In the genomic region with DNA sequence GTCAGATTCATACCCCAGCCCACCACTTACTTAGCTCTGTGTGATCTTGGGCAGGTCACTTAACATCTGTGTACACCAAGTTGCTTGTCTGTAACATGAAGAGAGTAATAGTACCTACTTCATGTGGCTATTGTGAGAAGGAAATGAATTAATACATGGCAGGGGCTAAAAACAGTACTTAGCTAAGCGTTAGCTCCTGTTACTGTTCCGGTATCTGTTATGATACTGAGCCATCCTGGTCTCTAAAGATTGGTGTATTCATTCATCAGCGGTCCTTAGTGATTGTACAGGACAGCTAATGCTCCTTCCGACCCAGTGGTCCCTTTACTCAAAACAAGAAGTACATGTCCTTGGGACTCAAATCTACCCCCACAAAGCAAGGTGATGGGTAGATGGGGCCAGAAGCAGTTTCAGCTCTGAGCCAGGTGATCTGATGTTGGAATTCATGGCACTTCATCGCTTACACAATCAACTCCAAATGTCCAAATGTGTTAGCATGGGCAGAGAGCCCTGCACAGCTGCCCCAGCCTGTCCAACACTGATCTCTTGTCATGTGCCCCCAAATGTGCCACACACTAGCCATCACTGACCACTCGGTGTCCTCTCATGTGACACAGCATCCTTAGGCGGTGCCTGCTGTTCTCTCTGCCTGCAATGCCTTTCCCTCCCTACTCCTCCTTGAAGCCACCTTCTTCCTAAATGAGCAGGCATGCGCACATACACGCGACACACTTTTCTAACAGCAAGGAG, we compare ENCODE assay signal across 15 cellular contexts.
DNase-seq lines count a peak whose midpoint lies in the region; ATAC-seq, FAIRE-seq and TF ChIP-seq lines count a peak whose summit lies in the region.
"Had no signal": no experiment of that assay in that cellular context is flagged by ENCODE, and none has a peak within 500 bp of the region (broad histone marks: within the 10 kb centered on the region; RNA-seq: fewer than 3 reads in every experiment).

No MANE protein-coding gene starts in this region.

- no peak overlapping the region for H4K8ac ChIP-seq in H1 (ENCODE audit: extremely low read depth, insufficient read depth, low read length)

- no peaks in the 10 kb centered on the region for H3K27me3 ChIP-seq in heart left ventricle
- H3K27me3 ChIP-seq in H1 (replicated peaks in 1 of 4; ENCODE audit: control insufficient read depth in 3 of 4, extremely low read depth in 1 of 4, insufficient read depth in 3 of 4, low read length in 3 of 4), result no peaks in the 10 kb centered on the region
- H3K27me3 ChIP-seq in thoracic aorta (replicated peaks; ENCODE audit: insufficient read depth), result no peaks in the 10 kb centered on the region

- DNase-seq in heart left ventricle, result no peak
- no peak for DNase-seq in left ventricle myocardium superior
- no peak for DNase-seq in H1 (ENCODE audit: low read depth in 1 of 2, low spot score in 2 of 2)
- DNase-seq in neural crest cell (ENCODE audit: low read depth, low spot score), result no peak
- no peak for DNase-seq in thoracic aorta (ENCODE audit: low spot score)
- DNase-seq in activated CD8-positive, alpha-beta memory T cell treated with anti-CD3 and anti-CD28 coated beads, Interleukin-2, amount 10 ng/mL, durations not matched to agents 7 days and 5 days, result no peak
- DNase-seq: ACHN; C1 segment of cervical spinal cord; Calu3; CD4-positive, alpha-beta T cell; DMS 273 treated with DMSO at 0.1 percent for 48 hours had no signal

- H3K4me3 ChIP-seq in heart left ventricle (no peak overlapping the region), H1 (ENCODE audit: extremely low read depth in 1 of 4, insufficient read depth in 2 of 4, low read depth in 3 of 4, low read length in 4 of 4) (no peak overlapping the region), thoracic aorta (no peak overlapping the region)

- H3K23me2 ChIP-seq in H1 (ENCODE audit: low read depth, low read length), result no peaks in the 10 kb centered on the region

- H3K36me3 Mint-ChIP-seq in neural crest cell (ENCODE audit: low read depth), result no peaks in the 10 kb centered on the region
- H3K36me3 Mint-ChIP-seq in activated CD8-positive, alpha-beta memory T cell treated with anti-CD3 and anti-CD28 coated beads, Interleukin-2, amount 10 ng/mL, durations not matched to agents 7 days and 5 days, result no peaks in the 10 kb centered on the region

- 69 to 79% (median 76%) methylated on average over 10 of the region's 10 CpGs for WGBS in heart left ventricle, 4 donors
- WGBS in H1 (ENCODE audit: extremely low coverage in 1 of 2, insufficient coverage in 1 of 2, insufficient read length in 1 of 2, insufficient replicate concordance in 2 of 2, low coverage in 1 of 2, low lambda C conversion rate in 2 of 2, missing lambda C conversion rate in 1 of 2), 2 experiments, result 89% methylated on average over 10 of the region's 10 CpGs; no CpG with 5 or more reads in 1 of the 2 experiments

- no peak overlapping the region for H3K4me2 ChIP-seq in H1 (ENCODE audit: insufficient read depth in 1 of 2, low read depth in 2 of 2, low read length in 2 of 2)

- no peak for TF ChIP-seq RAD21 in H1 (IDR thresholded peaks at IDR 0.05 in 1 of 2, conservative IDR thresholded peaks at IDR 0.05 in 1 of 2; ENCODE audit: low read depth in 2 of 2, low read length in 2 of 2)

- no peaks in the 10 kb centered on the region for H3K79me2 ChIP-seq in H1 (ENCODE audit: control insufficient read depth in 1 of 2, insufficient read depth in 2 of 2, low read length in 2 of 2)

- no peaks in the 10 kb centered on the region for H3K79me1 ChIP-seq in H1 (ENCODE audit: low read depth, low read length)

- peaks cover 38% of the 10 kb centered on the region for H3K4me1 Mint-ChIP-seq in neural crest cell
- no peaks in the 10 kb centered on the region for H3K4me1 Mint-ChIP-seq in activated CD8-positive, alpha-beta memory T cell treated with anti-CD3 and anti-CD28 coated beads, Interleukin-2, amount 10 ng/mL, durations not matched to agents 7 days and 5 days
- H3K4me1 Mint-ChIP-seq: B cell had no signal

- no peak overlapping the region for H3K4ac ChIP-seq in H1 (replicated peaks; ENCODE audit: insufficient read length, low read depth, low read length)

- H3K56ac ChIP-seq in H1 (replicated peaks; ENCODE audit: insufficient read length, low read depth, low read length), result no peak overlapping the region

- peak overlapping the region; percentile 72; the same call in 1 of the 2 replicates for H2AK5ac ChIP-seq in H1 (ENCODE audit: low read depth, low read length)

- H2BK120ac ChIP-seq in H1 (replicated peaks; ENCODE audit: low read depth, low read length), result no peak overlapping the region

- CTCF ChIA-PET in H1 (lab: Charles Lee; ENCODE audit: partially characterized antibody), result interaction anchor here (0.7 to 1.7 kb wide), 5 partner anchors 9 to 81 kb away, joined by 3 to 5 read pairs (median 3); no protein-coding TSS in a partner anchor
- CTCF ChIA-PET in activated CD8-positive, alpha-beta memory T cell treated with anti-CD3 and anti-CD28 coated beads, Interleukin-2, amount 10 ng/mL, durations not matched to agents 7 days and 5 days (lab: Charles Lee), result no interaction called here

- H3K27me3 Mint-ChIP-seq in neural crest cell (ENCODE audit: low read depth), result no peaks in the 10 kb centered on the region
- no peaks in the 10 kb centered on the region for H3K27me3 Mint-ChIP-seq in activated CD8-positive, alpha-beta memory T cell treated with anti-CD3 and anti-CD28 coated beads, Interleukin-2, amount 10 ng/mL, durations not matched to agents 7 days and 5 days

- H2BK5ac ChIP-seq in H1 (ENCODE audit: low read depth, low read length), result no peak overlapping the region

- H3K18ac ChIP-seq in H1 (ENCODE audit: extremely low read depth, low read length), result no peak overlapping the region

- H3K9ac ChIP-seq in H1 (replicated peaks in 1 of 4; ENCODE audit: extremely low read depth in 1 of 4, low read depth in 3 of 4, low read length in 3 of 4), result no peak overlapping the region

- H2BK12ac ChIP-seq in H1 (ENCODE audit: low read depth, low read length), result no peak overlapping the region

- TF ChIP-seq EP300 in H1 (IDR thresholded peaks at IDR 0.05; ENCODE audit: borderline replicate concordance in 1 of 2, low read depth in 2 of 2, low read length in 2 of 2), result no peak

- H4K20me1 ChIP-seq in H1 (replicated peaks in 1 of 2; ENCODE audit: control insufficient read depth in 1 of 2, insufficient read depth in 2 of 2, low read length in 2 of 2), result no peaks in the 10 kb centered on the region

- no peaks in the 10 kb centered on the region for H3K36me3 ChIP-seq in heart left ventricle
- H3K36me3 ChIP-seq in H1 (ENCODE audit: control insufficient read depth in 2 of 4, insufficient read depth in 4 of 4, low read length in 3 of 4), result no peaks in the 10 kb centered on the region
- H3K36me3 ChIP-seq in thoracic aorta, result no peaks in the 10 kb centered on the region

- ATAC-seq in heart left ventricle (no peak), left ventricle myocardium superior (no peak), thoracic aorta (ENCODE audit: insufficient number of reproducible peaks, low FRiP score, low read depth) (no peak), HG02981 (IDR thresholded peaks at IDR 0.05; ENCODE audit: unreplicated experiment) (no peak)
- ATAC-seq in activated CD8-positive, alpha-beta memory T cell treated with anti-CD3 and anti-CD28 coated beads, Interleukin-2, amount 10 ng/mL, durations not matched to agents 7 days and 5 days, result no peak
- ATAC-seq: HCT116 had no signal

- no peak overlapping the region for H4K5ac ChIP-seq in H1 (ENCODE audit: insufficient read length, low read depth, low read length)

- peak overlapping the region; percentile 8 for H3K27ac Mint-ChIP-seq in neural crest cell (ENCODE audit: unreplicated experiment)
- H3K27ac Mint-ChIP-seq in activated CD8-positive, alpha-beta memory T cell treated with anti-CD3 and anti-CD28 coated beads, Interleukin-2, amount 10 ng/mL, durations not matched to agents 7 days and 5 days, result no peak overlapping the region
- H3K27ac Mint-ChIP-seq: B cell; CD4-positive, alpha-beta T cell had no signal

- no peak overlapping the region for H3K4me3 Mint-ChIP-seq in neural crest cell
- no peak overlapping the region for H3K4me3 Mint-ChIP-seq in activated CD8-positive, alpha-beta memory T cell treated with anti-CD3 and anti-CD28 coated beads, Interleukin-2, amount 10 ng/mL, durations not matched to agents 7 days and 5 days
- H3K4me3 Mint-ChIP-seq: B cell; CD4-positive, alpha-beta T cell had no signal

- intact Hi-C loops in heart left ventricle (cut with DNase I) (no loop called here), left ventricle myocardium superior (cut with micrococcal nuclease) (no loop called here)

- peaks cover 3% of the 10 kb centered on the region for H3K9me3 Mint-ChIP-seq in neural crest cell
- no peaks in the 10 kb centered on the region for H3K9me3 Mint-ChIP-seq in activated CD8-positive, alpha-beta memory T cell treated with anti-CD3 and anti-CD28 coated beads, Interleukin-2, amount 10 ng/mL, durations not matched to agents 7 days and 5 days (ENCODE audit: low read depth)
- H3K9me3 Mint-ChIP-seq: CD4-positive, alpha-beta T cell had no signal

- POLR2A ChIA-PET in H1 (lab: Charles Lee; ENCODE audit: partially characterized antibody), result no interaction called here

- peaks cover 0 to 90% (median 36%) of the 10 kb centered on the region in 12 donors for H3K4me1 ChIP-seq in heart left ventricle
- H3K4me1 ChIP-seq in H1 (replicated peaks in 1 of 4; ENCODE audit: control insufficient read depth in 3 of 4, insufficient read depth in 4 of 4, low read length in 3 of 4), result peaks cover 0 to 4% (median 2%) of the 10 kb centered on the region in 4 experiments; a peak in 2 of 7 replicates
- H3K4me1 ChIP-seq in thoracic aorta (ENCODE audit: control insufficient read depth in 1 of 2, low read depth in 2 of 2), result peaks cover 18 to 60% of the 10 kb centered on the region in 2 donors

- peak overlapping the region in 7 of 12 donors; percentile 19 to 87 (median 73) for H3K27ac ChIP-seq in heart left ventricle
- no peak overlapping the region for H3K27ac ChIP-seq in H1 (ENCODE audit: low read depth, low read length)
- peak overlapping the region; percentile 27 for H3K27ac ChIP-seq in thoracic aorta

- no peaks in the 10 kb centered on the region for H3K9me3 ChIP-seq in heart left ventricle
- no peaks in the 10 kb centered on the region for H3K9me3 ChIP-seq in H1 (ENCODE audit: insufficient read depth in 2 of 2, low read depth in 1 of 2, low read length in 1 of 2)
- H3K9me3 ChIP-seq in thoracic aorta, result no peaks in the 10 kb centered on the region

- no peak overlapping the region for H3K23ac ChIP-seq in H1 (ENCODE audit: insufficient read length)

- no peak overlapping the region for H2AFZ ChIP-seq in H1 (ENCODE audit: low read length)

- TF ChIP-seq POLR2A in heart left ventricle (IDR thresholded peaks at IDR 0.05) (no peak), H1 (IDR thresholded peaks at IDR 0.05; ENCODE audit: control extremely low read depth in 1 of 2, low read depth in 2 of 2, low read length in 2 of 2) (no peak)

- no peak for FAIRE-seq in H1 (lab: Jason Lieb, UNC)
- FAIRE-seq: H54 had no signal

- no peak overlapping the region for H2BK20ac ChIP-seq in H1 (ENCODE audit: low read length)

- no peak for TF ChIP-seq CTCF in heart left ventricle (IDR thresholded peaks at IDR 0.05)
- no peak for TF ChIP-seq CTCF in H1 (IDR thresholded peaks at IDR 0.05; ENCODE audit: control extremely low read depth in 1 of 3, insufficient read depth in 1 of 3, low read depth in 1 of 3, low read length in 3 of 3)
- no peak for TF ChIP-seq CTCF in neural crest cell (conservative IDR thresholded peaks at IDR 0.05)
- no peak for TF ChIP-seq CTCF in thoracic aorta (IDR thresholded peaks at IDR 0.05)

- no peak overlapping the region for H2BK15ac ChIP-seq in H1 (ENCODE audit: low read length)

- H4K91ac ChIP-seq in H1 (replicated peaks; ENCODE audit: insufficient read length, low read length), result no peak overlapping the region

- no peak overlapping the region for H3K14ac ChIP-seq in H1 (ENCODE audit: insufficient read length)
